9 cellular contexts compared by ENCODE assay signal in the genomic region with DNA sequence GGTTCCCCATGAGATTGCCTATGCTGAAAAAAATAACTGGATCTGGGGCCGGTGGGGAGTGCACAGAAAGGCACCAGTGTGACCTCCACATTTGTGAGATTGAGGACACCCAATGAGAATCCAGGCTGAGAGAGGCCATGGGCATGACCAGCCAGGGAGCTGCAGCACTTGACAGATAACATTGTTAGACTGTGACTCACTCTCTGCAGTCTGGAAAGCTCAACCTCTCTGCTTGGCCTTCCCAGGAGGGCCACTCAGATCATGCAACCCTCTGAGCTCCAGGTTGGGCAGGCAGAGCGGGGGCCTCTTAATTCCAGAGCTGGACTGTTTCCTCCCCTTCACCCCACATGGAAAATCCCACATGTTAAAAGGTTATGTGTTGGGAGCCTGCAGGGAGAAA. TPM values are rescaled to one million over a fixed set of nuclear protein-coding genes. Genes with fewer than 3 reads are reported as not detected.
DNase-seq lines count a peak whose midpoint lies in the region; ATAC-seq and TF ChIP-seq lines count a peak whose summit lies in the region.
"Had no signal": no experiment of that assay in that cellular context is flagged by ENCODE, and none has a peak within 500 bp of the region (broad histone marks: within the 10 kb centered on the region; RNA-seq: fewer than 3 reads in every experiment).

No MANE protein-coding gene starts in this region.

- H3K4me3 ChIP-seq in HFF-Myc (replicated peaks; ENCODE audit: low read depth, low read length) (no peak overlapping the region), adipocyte (ENCODE audit: low read length) (peak overlapping the region; percentile 34), thoracic aorta (no peak overlapping the region)

- peak; percentile 97 to 99 for ATAC-seq in left cardiac atrium
- ATAC-seq in thoracic aorta (ENCODE audit: insufficient number of reproducible peaks, low FRiP score, low read depth): peak; percentile 90
- ATAC-seq in GM21737 (IDR thresholded peaks at IDR 0.05; ENCODE audit: unreplicated experiment): no peak
- no peak for ATAC-seq in activated CD4-positive, CD25-positive, alpha-beta regulatory T cell treated with anti-CD3 and anti-CD28 coated beads, Interleukin-2, amount 50 U/mL, for 24 hours

- H3K9me3 ChIP-seq in adipocyte (ENCODE audit: control insufficient read depth, low read length) (no peaks in the 10 kb centered on the region), thoracic aorta (no peaks in the 10 kb centered on the region)

- H3K4me1 ChIP-seq in adipocyte (ENCODE audit: control insufficient read depth, insufficient read depth, low read length) (peaks cover 22% of the 10 kb centered on the region), thoracic aorta (ENCODE audit: control insufficient read depth in 1 of 2, low read depth in 2 of 2) (peaks cover 17 to 49% of the 10 kb centered on the region in 2 donors)

- intact Hi-C loops in left cardiac atrium (cut with DNase I): no loop called here

- H3K36me3 ChIP-seq in adipocyte (ENCODE audit: control insufficient read depth, insufficient read depth, low read length, severe bottlenecking) (no peaks in the 10 kb centered on the region), thoracic aorta (no peaks in the 10 kb centered on the region)

- DNase-seq in HFF-Myc (ENCODE audit: extremely low read depth, low read depth) (peak; percentile 65), adipocyte (ENCODE audit: low read depth) (peak; percentile 96), left cardiac atrium (peak; percentile 64), thoracic aorta (ENCODE audit: low spot score) (peak; percentile 58), NCI-H1930 (lab: John Stamatoyannopoulos, UW) (no peak), NCI-H2171 treated with DMSO at 0.1 percent for 48 hours (lab: John Stamatoyannopoulos, UW) (no peak)
- DNase-seq: activated CD4-positive, alpha-beta T cell treated with anti-CD3 and anti-CD28 coated beads for 48 hours had no signal

- no peaks in the 10 kb centered on the region for H3K27me3 ChIP-seq in adipocyte (replicated peaks; ENCODE audit: control insufficient read depth, insufficient read depth, low read length)
- H3K27me3 ChIP-seq in thoracic aorta (replicated peaks; ENCODE audit: insufficient read depth): no peaks in the 10 kb centered on the region

- TF ChIP-seq CTCF in HFF-Myc (IDR thresholded peaks at IDR 0.05; ENCODE audit: low read depth, low read length, missing control alignments): no peak
- no peak for TF ChIP-seq CTCF in thoracic aorta (IDR thresholded peaks at IDR 0.05)

- peak overlapping the region; percentile 95 to 98 for H3K27ac ChIP-seq in thoracic aorta

- peak overlapping the region; percentile 35 for H3K9ac ChIP-seq in adipocyte (ENCODE audit: low read length)

RNA-seq across cellular contexts. Expression of gene FZD2, which starts 30.1 kb away (rescaled TPM):
- 1 to 10 TPM; 3.0 to 4.3 TPM for total RNA-seq in left cardiac atrium
- total RNA-seq in thoracic aorta: 10 to 100 TPM; 12.6 to 24.2 TPM

Comparison
In these comparisons a context has a peak if more than half of its experiments do, and no peak if none do; other contexts are left out.
1. DNase-seq: peak in HFF-Myc (single experiment), adipocyte (single experiment), left cardiac atrium (single experiment) and thoracic aorta (single experiment); none in NCI-H1930 (0 of 2) and NCI-H2171 treated with DMSO at 0.1 percent for 48 hours (single experiment).
2. ATAC-seq: peak in left cardiac atrium (2 of 2) and thoracic aorta (single experiment); none in GM21737 (single experiment) and activated CD4-positive, CD25-positive, alpha-beta regulatory T cell treated with anti-CD3 and anti-CD28 coated beads, Interleukin-2, amount 50 U/mL, for 24 hours (0 of 2).